In the genomic region with DNA sequence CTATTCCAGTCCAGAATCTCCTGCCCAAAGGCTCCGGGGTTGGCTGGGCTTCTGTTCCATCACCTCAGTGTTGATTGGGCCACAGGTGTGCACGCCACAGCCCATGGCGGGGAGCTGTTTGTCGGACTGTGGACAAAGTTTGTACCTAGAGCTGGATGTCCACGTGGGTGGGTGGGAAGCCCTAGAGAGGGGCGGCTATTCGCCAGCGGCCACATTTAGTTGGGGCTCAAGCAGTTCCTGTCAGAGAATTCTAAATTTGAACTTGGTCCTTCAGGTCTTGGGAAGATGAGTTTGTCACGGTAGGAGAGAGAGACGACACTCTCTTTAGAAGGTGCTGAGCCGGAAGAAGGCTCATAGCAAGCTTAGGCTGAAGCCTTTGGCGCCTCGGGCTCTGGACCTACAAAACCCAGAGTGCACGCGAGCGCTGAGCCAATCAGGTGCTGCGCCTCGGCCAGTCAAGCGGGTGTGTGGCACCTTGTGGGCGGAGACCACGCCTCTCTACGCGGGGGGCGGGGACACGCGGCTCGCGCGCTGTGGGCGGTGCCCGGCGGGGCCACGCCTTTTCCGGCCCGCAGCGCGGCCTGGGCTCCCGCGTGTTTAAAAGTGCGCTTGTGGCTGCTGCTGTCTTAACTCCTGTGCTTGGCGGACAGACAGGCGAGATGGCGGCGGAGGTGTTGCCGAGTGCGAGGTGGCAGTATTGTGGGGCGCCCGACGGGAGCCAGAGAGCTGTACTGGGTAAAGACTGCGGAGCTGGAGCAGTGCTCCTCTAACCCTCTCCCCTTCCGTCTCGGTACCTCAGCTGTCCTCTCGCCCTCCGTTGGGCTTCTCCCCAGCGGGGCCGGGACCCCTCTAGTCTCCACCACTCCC, we compare ENCODE assay signal across 8 cellular contexts. TPM values are rescaled to one million over a fixed set of nuclear protein-coding genes. Genes with fewer than 3 reads are reported as not detected.
DNase-seq lines count a peak whose midpoint lies in the region; ATAC-seq lines count a peak whose summit lies in the region.

A gene with protein sequence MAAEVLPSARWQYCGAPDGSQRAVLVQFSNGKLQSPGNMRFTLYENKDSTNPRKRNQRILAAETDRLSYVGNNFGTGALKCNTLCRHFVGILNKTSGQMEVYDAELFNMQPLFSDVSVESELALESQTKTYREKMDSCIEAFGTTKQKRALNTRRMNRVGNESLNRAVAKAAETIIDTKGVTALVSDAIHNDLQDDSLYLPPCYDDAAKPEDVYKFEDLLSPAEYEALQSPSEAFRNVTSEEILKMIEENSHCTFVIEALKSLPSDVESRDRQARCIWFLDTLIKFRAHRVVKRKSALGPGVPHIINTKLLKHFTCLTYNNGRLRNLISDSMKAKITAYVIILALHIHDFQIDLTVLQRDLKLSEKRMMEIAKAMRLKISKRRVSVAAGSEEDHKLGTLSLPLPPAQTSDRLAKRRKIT (plus strand): TSS at position 560 of the 867 bp plus-strand sequence. CDS start 100 bp downstream, at position 660.

- peak; percentile 91 for ATAC-seq in GM19468 (IDR thresholded peaks at IDR 0.05; ENCODE audit: extremely low read depth, unreplicated experiment)

- DNase-seq in CMK (ENCODE audit: low read depth) = peak; percentile 87
- peak; percentile 82 for DNase-seq in HS-5 (ENCODE audit: low read depth)
- peak; percentile 36 for DNase-seq in NK-92 (lab: John Stamatoyannopoulos, UW; ENCODE audit: unreplicated experiment)
- DNase-seq in activated CD8-positive, alpha-beta memory T cell treated with anti-CD3 and anti-CD28 coated beads for 1 hour (ENCODE audit: extremely low read depth in 1 of 2, low read depth in 1 of 2) = peak; percentile 82 to 96
- DNase-seq in effector CD4-positive, alpha-beta T cell = peak; percentile 95
- peak; percentile 88 to 90 for DNase-seq in lung microvascular endothelial cell (ENCODE audit: low read depth in 2 of 2)
- DNase-seq in stimulated activated CD4-positive, alpha-beta T cell treated with anti-CD3 and anti-CD28 coated beads, TNF-alpha, amount 100 ng/mL, for 4 hours (ENCODE audit: low read depth in 3 of 3) = peak; percentile 93 to 96 (median 94)

RNA-seq across cellular contexts. Expression of the gene that starts here (rescaled TPM):
- total RNA-seq in lung microvascular endothelial cell = 10.5 and 11.3 TPM in 2 replicates

Comparison
In these comparisons a context has a peak if more than half of its experiments do, and no peak if none do; other contexts are left out.
1. Peak in every context shown above with its lines: DNase-seq and ATAC-seq.
2. DNase-seq: peak in every context shown above with its lines; median percentile 95 in effector CD4-positive, alpha-beta T cell; 94 in stimulated activated CD4-positive, alpha-beta T cell treated with anti-CD3 and anti-CD28 coated beads, TNF-alpha, amount 100 ng/mL, for 4 hours; 89 in activated CD8-positive, alpha-beta memory T cell treated with anti-CD3 and anti-CD28 coated beads for 1 hour; 89 in lung microvascular endothelial cell; 87 in CMK; 82 in HS-5; 36 in NK-92.